ENCODE assay signal across 24 cellular contexts in the genomic region with DNA sequence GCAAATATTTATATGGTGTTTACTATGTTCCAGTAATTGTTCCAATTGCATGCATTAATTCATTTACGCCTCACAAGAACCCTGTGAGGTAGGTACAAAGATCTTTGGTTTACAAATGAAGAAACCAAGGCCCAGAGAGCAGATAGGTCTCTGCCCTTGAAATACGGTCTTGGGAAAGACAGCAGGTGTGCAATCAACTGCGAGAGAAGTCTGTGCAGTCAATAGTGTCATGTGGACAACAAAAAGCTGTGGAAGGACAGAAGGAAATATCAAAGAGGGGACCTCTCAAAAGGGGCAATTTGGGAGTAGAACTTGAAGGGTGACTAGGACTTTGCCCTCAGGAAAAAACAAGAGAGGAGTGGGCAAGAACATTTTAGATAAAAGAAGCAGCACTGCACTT.
"Had no signal": no experiment of that assay in that cellular context is flagged by ENCODE, and none has a peak within 500 bp of the region (broad histone marks: within the 10 kb centered on the region; RNA-seq: fewer than 3 reads in every experiment).

No MANE protein-coding gene starts in this region.

- H3K27ac ChIP-seq: PC-9, Peyer's patch, SJCRH30 had no signal

- H3K27me3 ChIP-seq: Peyer's patch, SJCRH30 had no signal

- H3K4me3 ChIP-seq: PC-9, Peyer's patch, SJCRH30 had no signal

- ATAC-seq: Right ventricle myocardium inferior, SK-N-SH treated with all-trans-retinoic acid at 6 μM for 48 hours had no signal

- H3K9me3 ChIP-seq: Peyer's patch, SJCRH30 had no signal

- DNase-seq: KBM-7; MV-4-11; NCI-H1048; NCI-H1105; NCI-H1417; NCI-H1436 treated with DMSO at 0.1 percent for 48 hours; NCI-H1694; NCI-H187 treated with DMSO at 0.1 percent for 48 hours; NCI-H2029 treated with DMSO at 0.1 percent for 48 hours; NCI-H2171; NCI-H226; NCI-H446; NCI-H510A; NCI-H524 treated with DMSO at 0.1 percent for 48 hours; NCI-H69; NCI-H774; NK-92 treated with Interleukin-12 subunit alpha and Interleukin-12 subunit beta, amount 100 ng/mL, for 24 hours; OCI-M1; PC-9; Peyer's patch; SHP77 treated with DMSO at 0.1 percent for 48 hours; SJCRH30 had no signal
